Comparison of ENCODE assay signal across 23 cellular contexts in the genomic region with DNA sequence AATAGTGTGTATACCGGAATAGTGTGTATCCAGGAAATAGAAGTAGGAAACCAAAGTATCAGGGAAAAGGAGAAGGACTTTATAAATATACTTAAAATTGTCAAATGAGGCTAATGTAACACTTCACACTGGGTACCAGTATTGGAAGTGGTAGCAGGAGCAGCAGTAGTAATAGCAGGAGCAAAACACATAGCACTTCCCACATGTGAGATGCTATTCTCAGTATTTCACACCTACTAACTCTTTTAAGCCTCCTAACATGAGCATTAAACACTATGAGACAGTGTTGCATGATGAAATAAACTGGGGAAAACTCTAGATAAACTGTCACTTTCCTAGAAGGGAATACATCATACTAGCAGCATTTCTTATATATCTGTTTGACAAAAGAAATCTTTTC.
"Had no signal": no experiment of that assay in that cellular context is flagged by ENCODE, and none has a peak within 500 bp of the region (broad histone marks: within the 10 kb centered on the region; RNA-seq: fewer than 3 reads in every experiment).

No MANE protein-coding gene starts in this region.

- H3K4me3 ChIP-seq: colonic mucosa, esophagus squamous epithelium, gastroesophageal sphincter, heart left ventricle, hepatocyte, left lung, lower lobe of right lung, mucosa of descending colon had no signal

- H3K79me2 ChIP-seq: hepatocyte had no signal

- H3K4me1 Mint-ChIP-seq: mesothelial cell of epicardium had no signal

- H2AFZ ChIP-seq: hepatocyte had no signal

- H3K4me2 ChIP-seq: hepatocyte had no signal

- H3K27me3 ChIP-seq: colonic mucosa, esophagus squamous epithelium, foreskin keratinocyte, gastroesophageal sphincter, heart left ventricle, hepatocyte, left lung had no signal

- H3K27me3 Mint-ChIP-seq: dendritic cell treated with granulocyte-macrophage colony-stimulating factor and Interleukin-4, amounts not matched to agents 40 ng/mL and 50 ng/mL, for 4 days; effector memory CD8-positive, alpha-beta T cell had no signal

- H3K36me3 ChIP-seq: colonic mucosa, gastroesophageal sphincter, heart left ventricle, left lung, lower lobe of right lung had no signal

- H3K4me1 ChIP-seq: colonic mucosa, lower lobe of right lung had no signal

- H3K4me3 Mint-ChIP-seq: dendritic cell treated with granulocyte-macrophage colony-stimulating factor and Interleukin-4, amounts not matched to agents 40 ng/mL and 50 ng/mL, for 4 days; effector memory CD8-positive, alpha-beta T cell; endodermal cell; immature natural killer cell; mesothelial cell of epicardium had no signal

- H3K9me3 ChIP-seq: colonic mucosa, esophagus squamous epithelium, gastroesophageal sphincter, heart left ventricle, left lung, lower lobe of right lung, mucosa of descending colon had no signal

- H3K27ac ChIP-seq: colonic mucosa, epithelial cell of prostate, esophagus squamous epithelium, foreskin keratinocyte, gastroesophageal sphincter, heart left ventricle, hepatocyte, left lung, lower lobe of right lung had no signal

- H3K36me3 Mint-ChIP-seq: mesothelial cell of epicardium had no signal

- DNase-seq: colonic mucosa; cortex of kidney; effector CD8-positive, alpha-beta T cell; effector memory CD8-positive, alpha-beta T cell; endodermal cell; erythroblast; esophagus squamous epithelium; foreskin keratinocyte; heart left ventricle; hypothalamus; immature natural killer cell; left cardiac atrium; left lung; left ventricle myocardium superior; lower lobe of right lung; mesenchymal stem cell; mucosa of descending colon had no signal

- ATAC-seq: effector memory CD8-positive, alpha-beta T cell; esophagus mucosa; foreskin keratinocyte; gastroesophageal sphincter; heart left ventricle; left cardiac atrium; left lung; left ventricle myocardium superior; lower lobe of right lung; mucosa of descending colon had no signal

- H3K9me3 Mint-ChIP-seq: dendritic cell treated with granulocyte-macrophage colony-stimulating factor and Interleukin-4, amounts not matched to agents 40 ng/mL and 50 ng/mL, for 4 days; endodermal cell; immature natural killer cell; mesothelial cell of epicardium had no signal

- H3K27ac Mint-ChIP-seq: dendritic cell treated with granulocyte-macrophage colony-stimulating factor and Interleukin-4, amounts not matched to agents 40 ng/mL and 50 ng/mL, for 4 days; endodermal cell; immature natural killer cell; mesothelial cell of epicardium had no signal
